In genomic region chr17:35726609-35727460, GRCh38 we compare ENCODE assay signal across 1 cellular context.
TF ChIP-seq lines count a peak whose summit lies in the region.

No MANE protein-coding gene starts in this region.

TF ChIP-seq in HEK293, 187 proteins besides CTCF, POLR2A, EP300 and RAD21 (continued from another document and continues in another):
- TF ChIP-seq ZEB2 (tag by site-specific recombination; IDR thresholded peaks at IDR 0.05) (peak; percentile 64), BCL11A (tag by site-specific recombination; IDR thresholded peaks at IDR 0.05; ENCODE audit: low read depth) (no peak), RBAK (tag by site-specific recombination; IDR thresholded peaks at IDR 0.05) (no peak), ZBTB26 (tag by site-specific recombination; optimal IDR thresholded peaks at IDR 0.05) (no peak), ZBTB8A (tag by site-specific recombination; IDR thresholded peaks at IDR 0.05) (peak; percentile 50; the same call in 1 of the 2 replicates), ZBTB1 (tag by site-specific recombination; IDR thresholded peaks at IDR 0.05) (no peak), HOXA7 (CRISPR knock-in tag; IDR thresholded peaks at IDR 0.05; ENCODE audit: borderline replicate concordance) (no peak), GLI4 (tag by site-specific recombination; IDR thresholded peaks at IDR 0.05) (no peak), HOXD13 (CRISPR knock-in tag; IDR thresholded peaks at IDR 0.05; ENCODE audit: borderline replicate concordance) (no peak), TSHZ1 (tag by site-specific recombination; IDR thresholded peaks at IDR 0.05; ENCODE audit: borderline replicate concordance) (no peak), ZNF701 (tag by site-specific recombination; IDR thresholded peaks at IDR 0.05) (no peak), ZNF677 (tag by site-specific recombination; IDR thresholded peaks at IDR 0.05) (no peak), ZNF549 (tag by site-specific recombination; IDR thresholded peaks at IDR 0.05) (no peak), ZNF202 (tag by site-specific recombination; IDR thresholded peaks at IDR 0.05; ENCODE audit: borderline replicate concordance) (no peak), ZNF843 (tag by site-specific recombination; IDR thresholded peaks at IDR 0.05) (no peak), ZSCAN16 (tag by site-specific recombination; IDR thresholded peaks at IDR 0.05) (peak; percentile 81), YY2 (tag by site-specific recombination; IDR thresholded peaks at IDR 0.05) (no peak), ZNF707 (tag by site-specific recombination; IDR thresholded peaks at IDR 0.05) (no peak), ZNF404 (tag by site-specific recombination; IDR thresholded peaks at IDR 0.05) (no peak), PBX3 (CRISPR knock-in tag; IDR thresholded peaks at IDR 0.05) (no peak), ZNF341 (tag by site-specific recombination; IDR thresholded peaks at IDR 0.05; ENCODE audit: low read depth) (no peak), ZNF394 (tag by site-specific recombination; IDR thresholded peaks at IDR 0.05; ENCODE audit: borderline replicate concordance) (no peak; the same call in 1 of the 2 replicates), ZNF23 (tag by site-specific recombination; IDR thresholded peaks at IDR 0.05; ENCODE audit: borderline replicate concordance) (no peak), ZNF324 (tag by site-specific recombination; IDR thresholded peaks at IDR 0.05) (0 out of 2 replicates have a peak, but pooled peaks have one; percentile 33), ZNF621 (tag by site-specific recombination; IDR thresholded peaks at IDR 0.05) (no peak), ZNF76 (tag by site-specific recombination; IDR thresholded peaks at IDR 0.05; ENCODE audit: borderline replicate concordance, low read depth) (no peak), ZNF280D (tag by site-specific recombination; IDR thresholded peaks at IDR 0.05) (no peak), ZNF114 (tag by site-specific recombination; IDR thresholded peaks at IDR 0.05) (no peak), ZNF239 (tag by site-specific recombination; IDR thresholded peaks at IDR 0.05) (no peak), ZNF596 (tag by site-specific recombination; IDR thresholded peaks at IDR 0.05) (no peak), ZNF302 (tag by site-specific recombination; IDR thresholded peaks at IDR 0.05; ENCODE audit: low read depth) (no peak), ZNF580 (tag by site-specific recombination; IDR thresholded peaks at IDR 0.05) (no peak), IKZF3 (tag by site-specific recombination; IDR thresholded peaks at IDR 0.05) (peak; percentile 86), ZBTB11 (tag by site-specific recombination; conservative IDR thresholded peaks at IDR 0.05; ENCODE audit: low read depth) (no peak), HIC1 (tag by site-specific recombination; IDR thresholded peaks at IDR 0.05) (no peak), YY1 (tag by site-specific recombination; IDR thresholded peaks at IDR 0.05) (no peak), ZNF18 (tag by site-specific recombination; IDR thresholded peaks at IDR 0.05) (peak; percentile 22; the same call in 1 of the 2 replicates), ZSCAN23 (tag by site-specific recombination; IDR thresholded peaks at IDR 0.05) (no peak), ZIC2 (tag by site-specific recombination; IDR thresholded peaks at IDR 0.05) (peak; percentile 99), ZNF248 (tag by site-specific recombination; IDR thresholded peaks at IDR 0.05) (no peak), ZNF169 (tag by site-specific recombination; IDR thresholded peaks at IDR 0.05) (no peak), OVOL3 (tag by site-specific recombination; IDR thresholded peaks at IDR 0.05) (no peak), ZNF138 (tag by site-specific recombination; IDR thresholded peaks at IDR 0.05; ENCODE audit: borderline replicate concordance) (no peak), ZNF529 (tag by site-specific recombination; IDR thresholded peaks at IDR 0.05; ENCODE audit: insufficient replicate concordance) (no peak), ZBTB7A (tag by site-specific recombination; IDR thresholded peaks at IDR 0.05; ENCODE audit: low read depth) (no peak), ZNF175 (tag by site-specific recombination; IDR thresholded peaks at IDR 0.05) (no peak), ZNF354C (tag by site-specific recombination; IDR thresholded peaks at IDR 0.05; ENCODE audit: borderline replicate concordance, low read depth) (no peak), KLF1 (tag by site-specific recombination; IDR thresholded peaks at IDR 0.05) (no peak), ZBTB6 (tag by site-specific recombination; IDR thresholded peaks at IDR 0.05) (peak; percentile 95), ZNF514 (tag by site-specific recombination; IDR thresholded peaks at IDR 0.05) (no peak)
